In the genomic region with DNA sequence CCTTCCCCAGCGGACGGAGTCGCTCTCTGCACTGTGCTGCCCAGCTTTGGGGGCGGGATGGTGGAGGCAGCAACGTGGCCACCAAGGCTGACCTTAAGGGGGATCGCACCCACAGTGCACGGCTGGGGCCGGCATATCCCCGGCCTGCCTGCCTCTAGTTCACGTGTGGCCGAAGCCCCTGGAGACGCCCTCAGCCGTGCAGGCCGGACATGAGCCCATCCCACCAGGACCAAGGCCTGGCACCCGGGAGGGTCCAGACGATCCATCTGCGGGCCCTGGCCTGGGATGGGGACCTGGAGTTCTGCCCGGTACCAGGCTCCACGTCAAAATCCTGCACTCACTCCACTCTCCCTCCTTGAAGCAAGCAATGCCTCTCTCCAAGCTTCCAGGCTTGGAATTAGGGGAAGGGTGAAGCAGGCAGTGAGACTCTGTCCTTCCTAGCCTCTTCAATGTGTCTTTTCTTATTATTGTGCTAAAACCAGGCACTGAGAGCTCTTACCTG, we compare ENCODE assay signal across 1 cellular context.
TF ChIP-seq lines count a peak whose summit lies in the region.

No MANE protein-coding gene starts in this region.

TF ChIP-seq in K562, 482 proteins besides CTCF, POLR2A, EP300 and RAD21:
- no peak for TF ChIP-seq SMARCE1 (IDR thresholded peaks at IDR 0.05)
- TF ChIP-seq PCBP1 (IDR thresholded peaks at IDR 0.05; ENCODE audit: low read depth, low read length, poor library complexity, severe bottlenecking) = no peak
- no peak for TF ChIP-seq NR2C1 (IDR thresholded peaks at IDR 0.05)
- TF ChIP-seq NR2C1 (tag; IDR thresholded peaks at IDR 0.05) = no peak
- no peak for TF ChIP-seq ZMIZ1 (IDR thresholded peaks at IDR 0.05; ENCODE audit: low read depth in 2 of 2, low read length in 2 of 2)
- TF ChIP-seq KLF1 (tag; IDR thresholded peaks at IDR 0.05) = no peak
- no peak for TF ChIP-seq NCOR1 (IDR thresholded peaks at IDR 0.05)
- no peak for TF ChIP-seq HDGF (IDR thresholded peaks at IDR 0.05)
- TF ChIP-seq ZNF24 (IDR thresholded peaks at IDR 0.05) = no peak
- no peak for TF ChIP-seq ATF1 (CRISPR knock-in tag; IDR thresholded peaks at IDR 0.05)
- TF ChIP-seq ATF1 (tag; IDR thresholded peaks at IDR 0.05) = no peak
- TF ChIP-seq FOXK2 (conservative IDR thresholded peaks at IDR 0.05 in 1 of 2, IDR thresholded peaks at IDR 0.05 in 1 of 2; ENCODE audit: low read depth in 2 of 2) = no peak
- TF ChIP-seq, protein P1, sequence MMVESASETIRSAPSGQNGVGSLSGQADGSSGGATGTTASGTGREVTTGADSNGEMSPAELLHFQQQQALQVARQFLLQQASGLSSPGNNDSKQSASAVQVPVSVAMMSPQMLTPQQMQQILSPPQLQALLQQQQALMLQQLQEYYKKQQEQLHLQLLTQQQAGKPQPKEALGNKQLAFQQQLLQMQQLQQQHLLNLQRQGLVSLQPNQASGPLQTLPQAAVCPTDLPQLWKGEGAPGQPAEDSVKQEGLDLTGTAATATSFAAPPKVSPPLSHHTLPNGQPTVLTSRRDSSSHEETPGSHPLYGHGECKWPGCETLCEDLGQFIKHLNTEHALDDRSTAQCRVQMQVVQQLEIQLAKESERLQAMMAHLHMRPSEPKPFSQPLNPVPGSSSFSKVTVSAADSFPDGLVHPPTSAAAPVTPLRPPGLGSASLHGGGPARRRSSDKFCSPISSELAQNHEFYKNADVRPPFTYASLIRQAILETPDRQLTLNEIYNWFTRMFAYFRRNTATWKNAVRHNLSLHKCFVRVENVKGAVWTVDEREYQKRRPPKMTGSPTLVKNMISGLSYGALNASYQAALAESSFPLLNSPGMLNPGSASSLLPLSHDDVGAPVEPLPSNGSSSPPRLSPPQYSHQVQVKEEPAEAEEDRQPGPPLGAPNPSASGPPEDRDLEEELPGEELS (CRISPR knock-in tag; IDR thresholded peaks at IDR 0.05; ENCODE audit: borderline replicate concordance) = no peak
TF ChIP-seq in K562: peak in this region for 0.
